ENCODE assay signal across 21 cellular contexts in genomic region chr1:5936126-5936525, GRCh38. TPM values are rescaled to one million over a fixed set of nuclear protein-coding genes. Genes with fewer than 3 reads are reported as not detected.
DNase-seq lines count a peak whose midpoint lies in the region; ATAC-seq, FAIRE-seq and TF ChIP-seq lines count a peak whose summit lies in the region.
"Had no signal": no experiment of that assay in that cellular context is flagged by ENCODE, and none has a peak within 500 bp of the region (broad histone marks: within the 10 kb centered on the region; RNA-seq: fewer than 3 reads in every experiment).

No MANE protein-coding gene starts in this region.

- no peak overlapping the region for H3K4me2 ChIP-seq in astrocyte (ENCODE audit: low read length)
- H3K4me2 ChIP-seq: A549 had no signal

- intact Hi-C loops in activated CD4-positive, alpha-beta memory T cell treated with anti-CD3 and anti-CD28 coated beads for 36 hours (cut with micrococcal nuclease) = no loop called here
- intact Hi-C loops in testis (cut with DNase I; ENCODE audit: low total_unique reads) = no loop called here

- H3K4me1 Mint-ChIP-seq in activated CD4-positive, alpha-beta memory T cell treated with anti-CD3 and anti-CD28 coated beads, Interleukin-2, amount 10 ng/mL, durations not matched to agents 7 days and 5 days = peaks cover 8% of the 10 kb centered on the region
- H3K4me1 Mint-ChIP-seq in activated CD4-positive, alpha-beta memory T cell treated with anti-CD3 and anti-CD28 coated beads for 36 hours (ENCODE audit: low read depth) = no peaks in the 10 kb centered on the region
- H3K4me1 Mint-ChIP-seq in astrocyte (ENCODE audit: low read depth, unreplicated experiment) (peaks cover 45% of the 10 kb centered on the region), immature natural killer cell (peaks cover 0 to 3% of the 10 kb centered on the region in 2 donors)

- H3K36me3 Mint-ChIP-seq in activated CD4-positive, alpha-beta memory T cell treated with anti-CD3 and anti-CD28 coated beads, Interleukin-2, amount 10 ng/mL, durations not matched to agents 7 days and 5 days (ENCODE audit: low read depth) = peaks cover 20% of the 10 kb centered on the region
- peaks cover 14% of the 10 kb centered on the region for H3K36me3 Mint-ChIP-seq in activated CD4-positive, alpha-beta memory T cell treated with anti-CD3 and anti-CD28 coated beads for 36 hours
- H3K36me3 Mint-ChIP-seq in astrocyte (ENCODE audit: low read depth, unreplicated experiment) = peaks cover 10% of the 10 kb centered on the region
- H3K36me3 Mint-ChIP-seq in immature natural killer cell = peaks cover 0 to 12% (median 9%) of the 10 kb centered on the region in 3 donors

- peak; percentile 5 for DNase-seq in activated CD4-positive, alpha-beta memory T cell treated with anti-CD3 and anti-CD28 coated beads, Interleukin-2, amount 10 ng/mL, durations not matched to agents 7 days and 5 days
- no peak for DNase-seq in activated CD4-positive, alpha-beta memory T cell treated with anti-CD3 and anti-CD28 coated beads for 36 hours
- DNase-seq in SJCRH30 = peak in 1 of 2 experiments; percentile 17
- DNase-seq in astrocyte (ENCODE audit: low read depth) = no peak
- peak; percentile 2 for DNase-seq in testis
- DNase-seq in NCI-H2029 (lab: John Stamatoyannopoulos, UW) = no peak
- DNase-seq in immature natural killer cell = no peak
- DNase-seq: AML-193; CD4-positive, alpha-beta T cell; DMS153; DMS79; GF-D8 had no signal

- peaks cover 6% of the 10 kb centered on the region; the same call in 1 of the 2 replicates for H3K36me3 ChIP-seq in SJCRH30
- H3K36me3 ChIP-seq in astrocyte (ENCODE audit: insufficient read depth, low read length) = no peaks in the 10 kb centered on the region
- H3K36me3 ChIP-seq in testis (ENCODE audit: low read depth, missing control alignments) = no peaks in the 10 kb centered on the region

- no peak overlapping the region for H3K9ac ChIP-seq in astrocyte (ENCODE audit: low read length)

- POLR2A ChIA-PET in activated CD4-positive, alpha-beta memory T cell treated with anti-CD3 and anti-CD28 coated beads, Interleukin-2, amount 10 ng/mL, durations not matched to agents 7 days and 5 days (lab: Charles Lee) = no interaction called here
- POLR2A ChIA-PET in activated CD4-positive, alpha-beta memory T cell treated with anti-CD3 and anti-CD28 coated beads for 36 hours (lab: Charles Lee) = no interaction called here

- H3K4me1 ChIP-seq in SJCRH30 = peaks cover 51% of the 10 kb centered on the region
- peaks cover 18% of the 10 kb centered on the region for H3K4me1 ChIP-seq in astrocyte (ENCODE audit: insufficient read depth, low read length)
- no peaks in the 10 kb centered on the region for H3K4me1 ChIP-seq in testis
- H3K4me1 ChIP-seq: A549, HAP-1 had no signal

- H3K4me3 Mint-ChIP-seq in activated CD4-positive, alpha-beta memory T cell treated with anti-CD3 and anti-CD28 coated beads, Interleukin-2, amount 10 ng/mL, durations not matched to agents 7 days and 5 days = no peak overlapping the region
- no peak overlapping the region for H3K4me3 Mint-ChIP-seq in activated CD4-positive, alpha-beta memory T cell treated with anti-CD3 and anti-CD28 coated beads for 36 hours
- H3K4me3 Mint-ChIP-seq in astrocyte (ENCODE audit: unreplicated experiment) (no peak overlapping the region), immature natural killer cell (no peak overlapping the region)
- H3K4me3 Mint-ChIP-seq: CD4-positive, alpha-beta T cell had no signal

- H3K9me3 Mint-ChIP-seq in activated CD4-positive, alpha-beta memory T cell treated with anti-CD3 and anti-CD28 coated beads, Interleukin-2, amount 10 ng/mL, durations not matched to agents 7 days and 5 days = no peaks in the 10 kb centered on the region
- H3K9me3 Mint-ChIP-seq in activated CD4-positive, alpha-beta memory T cell treated with anti-CD3 and anti-CD28 coated beads for 36 hours = no peaks in the 10 kb centered on the region
- H3K9me3 Mint-ChIP-seq in astrocyte (ENCODE audit: unreplicated experiment) (no peaks in the 10 kb centered on the region), immature natural killer cell (no peaks in the 10 kb centered on the region)
- H3K9me3 Mint-ChIP-seq: CD4-positive, alpha-beta T cell had no signal

- no peak overlapping the region for H2AFZ ChIP-seq in astrocyte (ENCODE audit: low read depth, low read length)

- no peak for ATAC-seq in HG03135 (IDR thresholded peaks at IDR 0.05; ENCODE audit: unreplicated experiment)
- ATAC-seq: A549, GM12878 had no signal

- H3K27me3 Mint-ChIP-seq in activated CD4-positive, alpha-beta memory T cell treated with anti-CD3 and anti-CD28 coated beads, Interleukin-2, amount 10 ng/mL, durations not matched to agents 7 days and 5 days = no peaks in the 10 kb centered on the region
- no peaks in the 10 kb centered on the region for H3K27me3 Mint-ChIP-seq in activated CD4-positive, alpha-beta memory T cell treated with anti-CD3 and anti-CD28 coated beads for 36 hours
- H3K27me3 Mint-ChIP-seq in astrocyte (ENCODE audit: low read depth, unreplicated experiment) (no peaks in the 10 kb centered on the region), immature natural killer cell (ENCODE audit: low read depth in 3 of 3) (peaks cover 0 to 3% (median 0%) of the 10 kb centered on the region in 3 donors)
- H3K27me3 Mint-ChIP-seq: CD4-positive, alpha-beta T cell had no signal

- no peak for TF ChIP-seq CTCF in astrocyte (IDR thresholded peaks at IDR 0.05; ENCODE audit: insufficient read depth, low read depth, low read length)
- TF ChIP-seq CTCF in testis (IDR thresholded peaks at IDR 0.05) = no peak

- H3K9me3 ChIP-seq in SJCRH30 (replicated peaks) = no peaks in the 10 kb centered on the region
- H3K9me3 ChIP-seq in astrocyte (ENCODE audit: insufficient read depth, low read depth, low read length) = no peaks in the 10 kb centered on the region
- H3K9me3 ChIP-seq in testis = no peaks in the 10 kb centered on the region
- H3K9me3 ChIP-seq: A549, HAP-1 had no signal

- no peaks in the 10 kb centered on the region for H3K27me3 ChIP-seq in SJCRH30
- no peaks in the 10 kb centered on the region for H3K27me3 ChIP-seq in astrocyte (ENCODE audit: insufficient read depth, low read length)
- no peaks in the 10 kb centered on the region for H3K27me3 ChIP-seq in testis

- 93 to 96% methylated on average over 5 of the region's 5 CpGs for WGBS in testis, 2 donors

- H3K27ac ChIP-seq in SJCRH30 = peak overlapping the region; percentile 80
- H3K27ac ChIP-seq in astrocyte (ENCODE audit: low read depth, low read length) = no peak overlapping the region
- H3K27ac ChIP-seq in testis = no peak overlapping the region
- H3K27ac ChIP-seq: 22Rv1, A549, C4-2B, HL-60 had no signal

- no peaks in the 10 kb centered on the region for H3K79me2 ChIP-seq in astrocyte (ENCODE audit: insufficient read depth, low read length)

- H3K27ac Mint-ChIP-seq in activated CD4-positive, alpha-beta memory T cell treated with anti-CD3 and anti-CD28 coated beads, Interleukin-2, amount 10 ng/mL, durations not matched to agents 7 days and 5 days = no peak overlapping the region
- H3K27ac Mint-ChIP-seq in activated CD4-positive, alpha-beta memory T cell treated with anti-CD3 and anti-CD28 coated beads for 36 hours = no peak overlapping the region
- H3K27ac Mint-ChIP-seq in astrocyte (ENCODE audit: unreplicated experiment) = peak overlapping the region; percentile 21
- no peak overlapping the region for H3K27ac Mint-ChIP-seq in immature natural killer cell
- H3K27ac Mint-ChIP-seq: CD4-positive, alpha-beta T cell had no signal

- no peak for FAIRE-seq in astrocyte (lab: Jason Lieb, UNC)
- FAIRE-seq: A549, GM12878, GM19239, H1 had no signal

- H4K20me1 ChIP-seq in astrocyte (ENCODE audit: insufficient read depth, low read length) = no peaks in the 10 kb centered on the region

- CTCF ChIA-PET in activated CD4-positive, alpha-beta memory T cell treated with anti-CD3 and anti-CD28 coated beads, Interleukin-2, amount 10 ng/mL, durations not matched to agents 7 days and 5 days (lab: Charles Lee) = no interaction called here
- CTCF ChIA-PET in activated CD4-positive, alpha-beta memory T cell treated with anti-CD3 and anti-CD28 coated beads for 36 hours (lab: Charles Lee) = no interaction called here

- H3K4me3 ChIP-seq in SJCRH30 (no peak overlapping the region), astrocyte (ENCODE audit: insufficient read depth, low read depth, low read length) (no peak overlapping the region), testis (no peak overlapping the region)
- H3K4me3 ChIP-seq: A549, GM12878, HAP-1 had no signal

- TF ChIP-seq POLR2A in testis (IDR thresholded peaks at IDR 0.05) = no peak

RNA-seq across cellular contexts. Expression of gene NPHP4, which starts 56.1 kb away (rescaled TPM):
- total RNA-seq in activated CD4-positive, alpha-beta memory T cell treated with anti-CD3 and anti-CD28 coated beads, Interleukin-2, amount 10 ng/mL, durations not matched to agents 7 days and 5 days = 10 to 100 TPM; 18.1 to 19.1 TPM
- 10 to 100 TPM; 14.0 to 14.6 TPM for total RNA-seq in activated CD4-positive, alpha-beta memory T cell treated with anti-CD3 and anti-CD28 coated beads for 36 hours
- 6.4 and 7.3 TPM in 2 replicates for total RNA-seq in SJCRH30 (2014; rRNA removed; shearing (Covaris generic))
- 8.4 and 9.3 TPM in 2 replicates for total RNA-seq in astrocyte
- total RNA-seq in testis = 10 to 100 TPM; 49.4 to 65.9 TPM
- polyA plus RNA-seq in testis (ENCODE audit: insufficient read depth, low read depth, low replicate concordance) = 26.3 TPM
- 1 to 10 TPM in 1 of 3 donors, under 1 TPM in 2; 0.59 to 1.4 (median 1.00) TPM for polyA plus RNA-seq in immature natural killer cell

Comparison
In these comparisons a context has a peak if more than half of its experiments do, and no peak if none do; other contexts are left out.
1. DNase-seq: peak in activated CD4-positive, alpha-beta memory T cell treated with anti-CD3 and anti-CD28 coated beads, Interleukin-2, amount 10 ng/mL, durations not matched to agents 7 days and 5 days (single experiment) and testis (single experiment); none in activated CD4-positive, alpha-beta memory T cell treated with anti-CD3 and anti-CD28 coated beads for 36 hours (single experiment), astrocyte (single experiment), NCI-H2029 (single experiment) and immature natural killer cell (0 of 3).